ENCODE assay signal across 8 cellular contexts in genomic region chr2:47520825-47521665, GRCh38. TPM values are rescaled to one million over a fixed set of nuclear protein-coding genes. Genes with fewer than 3 reads are reported as not detected.
DNase-seq lines count a peak whose midpoint lies in the region; ATAC-seq and TF ChIP-seq lines count a peak whose summit lies in the region.

No MANE protein-coding gene starts in this region.

- 4% methylated on average over 50 of the region's 97 CpGs for WGBS in mammary epithelial cell (ENCODE audit: low coverage, missing lambda C conversion rate)
- WGBS in lower leg skin, 2 donors = 1% methylated on average over 42 to 87 of the region's 97 CpGs

- no peaks in the 10 kb centered on the region for H3K9me3 Mint-ChIP-seq in activated B cell treated with CpG ODN at 0.5 μM for 24 hours

- peak; percentile 64 to 78 for DNase-seq in NCI-H2081 (lab: John Stamatoyannopoulos, UW)
- DNase-seq in activated B cell treated with CpG ODN at 0.5 μM for 24 hours = peak; percentile 74
- DNase-seq in mammary epithelial cell = peak; percentile 64
- peak; percentile 55 for DNase-seq in stimulated activated CD8-positive, alpha-beta memory T cell treated with anti-CD3 and anti-CD28 coated beads, Interleukin-12 subunit alpha, Interleukin-12 subunit beta, amount 100 ng/mL, for 1 hour (ENCODE audit: low read depth)
- DNase-seq in lower leg skin (ENCODE audit: low spot score in 2 of 2) = no peak

- in situ Hi-C loops in mammary epithelial cell (cut with MboI; ENCODE audit: low sequenced_read_pairs in 2 of 2) = no loop called here

- POLR2A ChIA-PET in activated B cell treated with CpG ODN at 0.5 μM for 24 hours (lab: Charles Lee) = interaction anchor here (1.0 to 1.7 kb wide), 7 partner anchors 17 to 262 kb away, joined by 3 to 8 read pairs (median 4); partner anchors contain the start of gene MSH6

- H3K27me3 ChIP-seq in mammary epithelial cell (ENCODE audit: insufficient read depth, low read length) (peaks cover 5% of the 10 kb centered on the region), layer of hippocampus (ENCODE audit: control insufficient read depth, insufficient read depth, low read length) (no peaks in the 10 kb centered on the region)

- H3K36me3 Mint-ChIP-seq in activated B cell treated with CpG ODN at 0.5 μM for 24 hours (ENCODE audit: low read depth) = no peaks in the 10 kb centered on the region

- peaks cover 13% of the 10 kb centered on the region for H3K4me1 Mint-ChIP-seq in activated B cell treated with CpG ODN at 0.5 μM for 24 hours

- H3K4me3 ChIP-seq in mammary epithelial cell (replicated peaks in 1 of 3; ENCODE audit: insufficient read depth in 1 of 3, low read depth in 2 of 3, low read length in 3 of 3) (peak overlapping the region; percentile 7 to 53 (median 41)), lower leg skin (ENCODE audit: low read depth, poor library complexity, severe bottlenecking) (no peak overlapping the region)

- intact Hi-C loops in activated B cell treated with CpG ODN at 0.5 μM for 24 hours (cut with micrococcal nuclease) (loop anchor here (1.0 to 5.0 kb wide), 8 partner anchors 34 to 585 kb away; partner anchors contain the start of gene MSH6), mammary epithelial cell (cut with micrococcal nuclease) (loop anchor here (5.0 kb wide), 1 partner anchor 246 kb away; no protein-coding TSS in a partner anchor), lower leg skin (cut with DNase I; ENCODE audit: low total_unique reads) (no loop called here)

- H3K9me3 ChIP-seq in mammary epithelial cell (replicated peaks; ENCODE audit: insufficient read depth, low read length) = no peaks in the 10 kb centered on the region

- peak overlapping the region; percentile 94 for H3K4me2 ChIP-seq in mammary epithelial cell (ENCODE audit: insufficient read depth, low read depth, low read length)

- peak overlapping the region; percentile 85 for H3K4me3 Mint-ChIP-seq in activated B cell treated with CpG ODN at 0.5 μM for 24 hours

- H3K27me3 Mint-ChIP-seq in activated B cell treated with CpG ODN at 0.5 μM for 24 hours = no peaks in the 10 kb centered on the region

- H4K20me1 ChIP-seq in mammary epithelial cell (ENCODE audit: insufficient read depth, low read length) = no peaks in the 10 kb centered on the region

- no TSS peak for BruUV-seq in mammary epithelial cell (replicated peaks; lab: Mats Ljungman, UMichigan)

- dilution Hi-C loops in mammary epithelial cell (cut with HindIII; ENCODE audit: low sequenced_read_pairs) = no loop called here

- ATAC-seq in GM18502 (IDR thresholded peaks at IDR 0.05; ENCODE audit: poor library complexity, unreplicated experiment) (peak; percentile 86), HG02885 (IDR thresholded peaks at IDR 0.05; ENCODE audit: poor library complexity, unreplicated experiment) (peak; percentile 81), activated B cell treated with CpG ODN at 0.5 μM for 24 hours (ENCODE audit: low read depth) (peak; percentile 91)

- H3K4me1 ChIP-seq in mammary epithelial cell (ENCODE audit: insufficient read depth, low read length) = peaks cover 15% of the 10 kb centered on the region

- H2AFZ ChIP-seq in mammary epithelial cell (ENCODE audit: low read depth, low read length) = peak overlapping the region; percentile 81

- no peak for TF ChIP-seq CTCF in activated B cell treated with CpG ODN at 0.5 μM for 24 hours (IDR thresholded peaks at IDR 0.05)
- peak in 1 of 2 donors; percentile 30 for TF ChIP-seq CTCF in mammary epithelial cell (conservative IDR thresholded peaks at IDR 0.05 in 1 of 2, IDR thresholded peaks at IDR 0.05 in 1 of 2; ENCODE audit: extremely low read depth in 1 of 2, insufficient read depth in 1 of 2, low read depth in 1 of 2, low read length in 2 of 2)
- TF ChIP-seq CTCF in lower leg skin (IDR thresholded peaks at IDR 0.05) = no peak

- H3K79me2 ChIP-seq in mammary epithelial cell (ENCODE audit: insufficient read depth, low read length) = no peaks in the 10 kb centered on the region

- CTCF ChIA-PET in activated B cell treated with CpG ODN at 0.5 μM for 24 hours (lab: Charles Lee) = interaction anchor here (0.6 to 2.9 kb wide), 8 partner anchors 53 to 262 kb away, joined by 3 to 36 read pairs (median 4); partner anchors contain the start of gene MSH6
- CTCF ChIA-PET in mammary epithelial cell (lab: Charles Lee; ENCODE audit: low non-redundant PET) = no interaction called here

- H3K36me3 ChIP-seq in mammary epithelial cell (ENCODE audit: insufficient read depth, low read length) = no peaks in the 10 kb centered on the region

- H3K27ac ChIP-seq in mammary epithelial cell (ENCODE audit: insufficient read depth, low read depth, low read length) (no peak overlapping the region), layer of hippocampus (ENCODE audit: low read depth, low read length) (peak overlapping the region; percentile 42)

- H3K9ac ChIP-seq in mammary epithelial cell (ENCODE audit: insufficient read depth, low read length) = no peak overlapping the region

- no peak for TF ChIP-seq POLR2A in lower leg skin (IDR thresholded peaks at IDR 0.05)

- H3K27ac Mint-ChIP-seq in activated B cell treated with CpG ODN at 0.5 μM for 24 hours = peak overlapping the region; percentile 87

RNA-seq across cellular contexts. Expression of gene KCNK12, which starts 49.7 kb away (rescaled TPM):
- total RNA-seq in activated B cell treated with CpG ODN at 0.5 μM for 24 hours (0.29 and 0.49 TPM in 2 replicates), mammary epithelial cell (not detected), lower leg skin (under 1 TPM in 3 of 4 donors, not detected in 1; 0.19 to 0.32 (median 0.20) TPM)
- polyA plus RNA-seq in mammary epithelial cell = not detected
- polyA minus RNA-seq in mammary epithelial cell = not detected

Comparison
In these comparisons a context has a peak if more than half of its experiments do, and no peak if none do; other contexts are left out.
1. DNase-seq: peak in NCI-H2081 (2 of 2), activated B cell treated with CpG ODN at 0.5 μM for 24 hours (single experiment), mammary epithelial cell (single experiment) and stimulated activated CD8-positive, alpha-beta memory T cell treated with anti-CD3 and anti-CD28 coated beads, Interleukin-12 subunit alpha, Interleukin-12 subunit beta, amount 100 ng/mL, for 1 hour (single experiment); none in lower leg skin (0 of 2).
2. Peak in every context shown above with its lines, with median percentiles within 50 percentile points of each other: ATAC-seq.